Comparison of ENCODE assay signal across 8 cellular contexts in genomic region chr6:152981989-152982767, GRCh38. TPM values are rescaled to one million over a fixed set of nuclear protein-coding genes. Genes with fewer than 3 reads are reported as not detected.
DNase-seq lines count a peak whose midpoint lies in the region; ATAC-seq and TF ChIP-seq lines count a peak whose summit lies in the region.

No MANE protein-coding gene starts in this region.

- peak; percentile 22 to 76 for DNase-seq in NCI-H524 (lab: John Stamatoyannopoulos, UW)
- no peak for DNase-seq in NCI-H524 treated with DMSO at 0.1 percent for 48 hours (lab: John Stamatoyannopoulos, UW)
- DNase-seq in activated CD4-positive, alpha-beta memory T cell treated with anti-CD3 and anti-CD28 coated beads for 36 hours: peak; percentile 39
- peak in 4 of 5 donors; percentile 15 to 65 (median 28) for DNase-seq in heart left ventricle
- DNase-seq in sciatic nerve (ENCODE audit: low spot score): peak; percentile 69
- no peak for DNase-seq in inferior parietal cortex (ENCODE audit: extremely low spot score)

- H3K27ac ChIP-seq in heart left ventricle: peak overlapping the region in 1 of 12 donors; percentile 97

- H3K27me3 Mint-ChIP-seq in activated CD4-positive, alpha-beta memory T cell treated with anti-CD3 and anti-CD28 coated beads for 36 hours: no peaks in the 10 kb centered on the region

- H3K27me3 ChIP-seq in heart left ventricle: no peaks in the 10 kb centered on the region

- no peaks in the 10 kb centered on the region for H3K9me3 ChIP-seq in heart left ventricle

- H3K4me3 Mint-ChIP-seq in activated CD4-positive, alpha-beta memory T cell treated with anti-CD3 and anti-CD28 coated beads for 36 hours: peak overlapping the region; percentile 97

- POLR2A ChIA-PET in activated CD4-positive, alpha-beta memory T cell treated with anti-CD3 and anti-CD28 coated beads for 36 hours (lab: Charles Lee): interaction anchor here (0.7 to 1.4 kb wide), 5 partner anchors 9 to 1592 kb away, joined by 3 to 9 read pairs (median 3); partner anchors contain the start of gene MTRF1L

- peak; percentile 2 for ATAC-seq in HG03159 (IDR thresholded peaks at IDR 0.05; ENCODE audit: unreplicated experiment)
- ATAC-seq in heart left ventricle: no peak
- ATAC-seq in sciatic nerve: no peak
- ATAC-seq in GM18873 (IDR thresholded peaks at IDR 0.05; ENCODE audit: low FRiP score, unreplicated experiment): no peak

- H3K4me1 ChIP-seq in heart left ventricle: peaks cover 4 to 53% (median 21%) of the 10 kb centered on the region in 12 donors

- no peak for TF ChIP-seq CTCF in heart left ventricle (IDR thresholded peaks at IDR 0.05)

- no peak for TF ChIP-seq POLR2A in heart left ventricle (IDR thresholded peaks at IDR 0.05)

- CTCF ChIA-PET in activated CD4-positive, alpha-beta memory T cell treated with anti-CD3 and anti-CD28 coated beads for 36 hours (lab: Charles Lee): interaction anchor here (1.3 to 1.4 kb wide), 2 partner anchors 9 to 19 kb away, joined by 3 read pairs; no protein-coding TSS in a partner anchor

- H3K4me3 ChIP-seq in heart left ventricle: peak overlapping the region; percentile 42 to 92 (median 70)

- no peaks in the 10 kb centered on the region for H3K9me3 Mint-ChIP-seq in activated CD4-positive, alpha-beta memory T cell treated with anti-CD3 and anti-CD28 coated beads for 36 hours

- peaks cover 0 to 9% (median 4%) of the 10 kb centered on the region in 9 donors for H3K36me3 ChIP-seq in heart left ventricle

- peak overlapping the region; percentile 8 for H3K27ac Mint-ChIP-seq in activated CD4-positive, alpha-beta memory T cell treated with anti-CD3 and anti-CD28 coated beads for 36 hours

- peaks cover 60% of the 10 kb centered on the region for H3K36me3 Mint-ChIP-seq in activated CD4-positive, alpha-beta memory T cell treated with anti-CD3 and anti-CD28 coated beads for 36 hours

- WGBS in heart left ventricle, 4 donors: 5 to 11% (median 10%) methylated on average over 41 to 55 of the region's 55 CpGs

- intact Hi-C loops in activated CD4-positive, alpha-beta memory T cell treated with anti-CD3 and anti-CD28 coated beads for 36 hours (cut with micrococcal nuclease): loop anchor here (1.0 to 5.0 kb wide), 10 partner anchors 21 to 1750 kb away; partner anchors contain the start of genes RMND1 and SCAF8
- intact Hi-C loops in heart left ventricle (cut with DNase I) (loop anchor here in 2 of 10 donors (2.0 to 5.0 kb wide), 2 partner anchors 21 to 1590 kb away; partner anchors contain the start of genes MTRF1L (in 1 of the 2) and ZBTB2 (in 1 of the 2)), sciatic nerve (cut with DNase I) (no loop called here)

- peaks cover 36% of the 10 kb centered on the region for H3K4me1 Mint-ChIP-seq in activated CD4-positive, alpha-beta memory T cell treated with anti-CD3 and anti-CD28 coated beads for 36 hours (ENCODE audit: low read depth)

RNA-seq across cellular contexts. Expression of gene FBXO5, which starts 0.7 kb away (rescaled TPM):
- total RNA-seq in activated CD4-positive, alpha-beta memory T cell treated with anti-CD3 and anti-CD28 coated beads for 36 hours: 10 to 100 TPM; 41.8 to 42.7 TPM
- 1 to 10 TPM; 1.1 to 5.1 (median 2.1) TPM for total RNA-seq in heart left ventricle
- polyA plus RNA-seq in heart left ventricle: 1 to 10 TPM in 1 of 2 donors, under 1 TPM in 1; 0.65 to 1.7 TPM
- total RNA-seq in sciatic nerve: 5.1 TPM

RNA-seq across cellular contexts. Expression of gene MTRF1L, which starts 20.3 kb away (rescaled TPM):
- 10 to 100 TPM; 16.9 to 20.1 TPM for total RNA-seq in activated CD4-positive, alpha-beta memory T cell treated with anti-CD3 and anti-CD28 coated beads for 36 hours
- total RNA-seq in heart left ventricle: 10 to 100 TPM; 17.0 to 33.0 (median 22.7) TPM
- polyA plus RNA-seq in heart left ventricle: 10 to 100 TPM; 14.8 to 24.3 TPM
- total RNA-seq in sciatic nerve: 17.8 TPM

Comparison
In these comparisons a context has a peak if more than half of its experiments do, and no peak if none do; other contexts are left out.
1. DNase-seq: peak in NCI-H524 (2 of 2), activated CD4-positive, alpha-beta memory T cell treated with anti-CD3 and anti-CD28 coated beads for 36 hours (single experiment), heart left ventricle (4 of 5) and sciatic nerve (single experiment); none in NCI-H524 treated with DMSO at 0.1 percent for 48 hours (single experiment) and inferior parietal cortex (single experiment).